16 cellular contexts compared by ENCODE assay signal in genomic region chr11:45532552-45532951, GRCh38.
DNase-seq lines count a peak whose midpoint lies in the region; ATAC-seq lines count a peak whose summit lies in the region.
"Had no signal": no experiment of that assay in that cellular context is flagged by ENCODE, and none has a peak within 500 bp of the region (broad histone marks: within the 10 kb centered on the region; RNA-seq: fewer than 3 reads in every experiment).

No MANE protein-coding gene starts in this region.

- DNase-seq in activated naive CD4-positive, alpha-beta T cell treated with anti-CD3 and anti-CD28 coated beads for 36 hours = no peak
- DNase-seq in activated naive CD4-positive, alpha-beta T cell treated with Interleukin-2 at 50 U/mL for 16 hours = no peak
- DNase-seq in stimulated activated naive CD8-positive, alpha-beta T cell treated with anti-CD3 and anti-CD28 coated beads, Interleukin-15, amount 100 ng/mL, for 72 hours = no peak
- no peak for DNase-seq in stimulated activated naive CD8-positive, alpha-beta T cell treated with anti-CD3 and anti-CD28 coated beads, Interleukin-15, Interleukin-2, amounts not matched to agents 100 U/mL and 50 U/mL, for 24 hours
- peak; percentile 58 for DNase-seq in cerebellar cortex (ENCODE audit: low spot score)
- peak in 6 of 10 donors; percentile 29 to 91 (median 41) for DNase-seq in posterior cingulate gyrus
- DNase-seq in activated T-helper 1 cell treated with anti-CD3 and anti-CD28 coated beads, Interleukin-12 subunit alpha, Interleukin-12 subunit beta, Interleukin-2, Interleukin-4 antibody, amounts not matched to agents 30 ng/mL and 10 ng/mL and 1 ng/mL, durations not matched to agents 14 hours and 24 hours and 36 hours (ENCODE audit: low spot score) = no peak
- DNase-seq in HCEC 1CT = no peak
- DNase-seq: ACHN; CD4-positive, CD25-positive, alpha-beta regulatory T cell; DMS153; DMS79 treated with DMSO at 0.1 percent for 48 hours; EL; GDM1; GM23248; IMR-90 had no signal

- no peak overlapping the region for H3K4me3 Mint-ChIP-seq in activated naive CD4-positive, alpha-beta T cell treated with anti-CD3 and anti-CD28 coated beads for 36 hours
- no peak overlapping the region for H3K4me3 Mint-ChIP-seq in stimulated activated naive CD8-positive, alpha-beta T cell treated with anti-CD3 and anti-CD28 coated beads, Interleukin-15, amount 100 ng/mL, for 72 hours
- H3K4me3 Mint-ChIP-seq in activated T-helper 1 cell treated with anti-CD3 and anti-CD28 coated beads, Interleukin-12 subunit alpha, Interleukin-12 subunit beta, Interleukin-2, Interleukin-4 antibody, amounts not matched to agents 30 ng/mL and 10 ng/mL and 1 ng/mL, durations not matched to agents 14 hours and 24 hours and 36 hours = no peak overlapping the region
- H3K4me3 Mint-ChIP-seq: CD4-positive, CD25-positive, alpha-beta regulatory T cell had no signal

- ATAC-seq in stimulated activated naive CD8-positive, alpha-beta T cell treated with anti-CD3 and anti-CD28 coated beads, Interleukin-15, amount 100 ng/mL, for 72 hours = no peak
- ATAC-seq in stimulated activated naive CD8-positive, alpha-beta T cell treated with anti-CD3 and anti-CD28 coated beads, Interleukin-15, Interleukin-2, amounts not matched to agents 100 U/mL and 50 U/mL, for 24 hours = no peak

- H3K9me3 Mint-ChIP-seq in activated naive CD4-positive, alpha-beta T cell treated with anti-CD3 and anti-CD28 coated beads for 36 hours = no peaks in the 10 kb centered on the region
- no peaks in the 10 kb centered on the region for H3K9me3 Mint-ChIP-seq in stimulated activated naive CD8-positive, alpha-beta T cell treated with anti-CD3 and anti-CD28 coated beads, Interleukin-15, amount 100 ng/mL, for 72 hours
- peaks cover 4% of the 10 kb centered on the region for H3K9me3 Mint-ChIP-seq in activated T-helper 1 cell treated with anti-CD3 and anti-CD28 coated beads, Interleukin-12 subunit alpha, Interleukin-12 subunit beta, Interleukin-2, Interleukin-4 antibody, amounts not matched to agents 30 ng/mL and 10 ng/mL and 1 ng/mL, durations not matched to agents 14 hours and 24 hours and 36 hours
- H3K9me3 Mint-ChIP-seq: CD4-positive, CD25-positive, alpha-beta regulatory T cell had no signal

- CTCF ChIA-PET in activated naive CD4-positive, alpha-beta T cell treated with anti-CD3 and anti-CD28 coated beads for 36 hours (lab: Charles Lee) = interaction anchor here (1.0 kb wide), 1 partner anchor 9 kb away, joined by 3 read pairs; no protein-coding TSS in a partner anchor

- H3K27me3 Mint-ChIP-seq in activated naive CD4-positive, alpha-beta T cell treated with anti-CD3 and anti-CD28 coated beads for 36 hours (ENCODE audit: low read depth) = peaks cover 10% of the 10 kb centered on the region
- H3K27me3 Mint-ChIP-seq in stimulated activated naive CD8-positive, alpha-beta T cell treated with anti-CD3 and anti-CD28 coated beads, Interleukin-15, amount 100 ng/mL, for 72 hours = peaks cover 40% of the 10 kb centered on the region
- peaks cover 8% of the 10 kb centered on the region for H3K27me3 Mint-ChIP-seq in activated T-helper 1 cell treated with anti-CD3 and anti-CD28 coated beads, Interleukin-12 subunit alpha, Interleukin-12 subunit beta, Interleukin-2, Interleukin-4 antibody, amounts not matched to agents 30 ng/mL and 10 ng/mL and 1 ng/mL, durations not matched to agents 14 hours and 24 hours and 36 hours (ENCODE audit: insufficient read depth)
- H3K27me3 Mint-ChIP-seq: CD4-positive, CD25-positive, alpha-beta regulatory T cell had no signal

- intact Hi-C loops in activated naive CD4-positive, alpha-beta T cell treated with anti-CD3 and anti-CD28 coated beads for 36 hours (cut with micrococcal nuclease) = no loop called here
- intact Hi-C loops in posterior cingulate gyrus (cut with DNase I) = no loop called here
- intact Hi-C loops in activated T-helper 1 cell treated with anti-CD3 and anti-CD28 coated beads, Interleukin-12 subunit alpha, Interleukin-12 subunit beta, Interleukin-2, Interleukin-4 antibody, amounts not matched to agents 30 ng/mL and 10 ng/mL and 1 ng/mL, durations not matched to agents 14 hours and 24 hours and 36 hours (cut with micrococcal nuclease) = no loop called here

- H3K4me1 Mint-ChIP-seq in activated naive CD4-positive, alpha-beta T cell treated with anti-CD3 and anti-CD28 coated beads for 36 hours (ENCODE audit: low read depth) = peaks cover 10% of the 10 kb centered on the region
- H3K4me1 Mint-ChIP-seq in stimulated activated naive CD8-positive, alpha-beta T cell treated with anti-CD3 and anti-CD28 coated beads, Interleukin-15, amount 100 ng/mL, for 72 hours = peaks cover 8% of the 10 kb centered on the region
- H3K4me1 Mint-ChIP-seq in activated T-helper 1 cell treated with anti-CD3 and anti-CD28 coated beads, Interleukin-12 subunit alpha, Interleukin-12 subunit beta, Interleukin-2, Interleukin-4 antibody, amounts not matched to agents 30 ng/mL and 10 ng/mL and 1 ng/mL, durations not matched to agents 14 hours and 24 hours and 36 hours (ENCODE audit: low read depth) = peaks cover 12% of the 10 kb centered on the region
- H3K4me1 Mint-ChIP-seq: CD4-positive, CD25-positive, alpha-beta regulatory T cell had no signal

- H3K36me3 Mint-ChIP-seq in activated naive CD4-positive, alpha-beta T cell treated with anti-CD3 and anti-CD28 coated beads for 36 hours (ENCODE audit: low read depth) = no peaks in the 10 kb centered on the region
- no peaks in the 10 kb centered on the region for H3K36me3 Mint-ChIP-seq in activated T-helper 1 cell treated with anti-CD3 and anti-CD28 coated beads, Interleukin-12 subunit alpha, Interleukin-12 subunit beta, Interleukin-2, Interleukin-4 antibody, amounts not matched to agents 30 ng/mL and 10 ng/mL and 1 ng/mL, durations not matched to agents 14 hours and 24 hours and 36 hours (ENCODE audit: low read depth)
- H3K36me3 Mint-ChIP-seq: CD4-positive, CD25-positive, alpha-beta regulatory T cell had no signal

- H3K27ac Mint-ChIP-seq in activated naive CD4-positive, alpha-beta T cell treated with anti-CD3 and anti-CD28 coated beads for 36 hours = peak overlapping the region; percentile 51
- peak overlapping the region; percentile 73 to 74 for H3K27ac Mint-ChIP-seq in stimulated activated naive CD8-positive, alpha-beta T cell treated with anti-CD3 and anti-CD28 coated beads, Interleukin-15, amount 100 ng/mL, for 72 hours
- no peak overlapping the region for H3K27ac Mint-ChIP-seq in activated T-helper 1 cell treated with anti-CD3 and anti-CD28 coated beads, Interleukin-12 subunit alpha, Interleukin-12 subunit beta, Interleukin-2, Interleukin-4 antibody, amounts not matched to agents 30 ng/mL and 10 ng/mL and 1 ng/mL, durations not matched to agents 14 hours and 24 hours and 36 hours
- H3K27ac Mint-ChIP-seq: CD4-positive, CD25-positive, alpha-beta regulatory T cell had no signal

Comparison
In these comparisons a context has a peak if more than half of its experiments do, and no peak if none do; other contexts are left out.
1. DNase-seq: peak in cerebellar cortex (single experiment) and posterior cingulate gyrus (6 of 10); none in activated naive CD4-positive, alpha-beta T cell treated with anti-CD3 and anti-CD28 coated beads for 36 hours (single experiment), activated naive CD4-positive, alpha-beta T cell treated with Interleukin-2 at 50 U/mL for 16 hours (single experiment), stimulated activated naive CD8-positive, alpha-beta T cell treated with anti-CD3 and anti-CD28 coated beads, Interleukin-15, amount 100 ng/mL, for 72 hours (0 of 2), stimulated activated naive CD8-positive, alpha-beta T cell treated with anti-CD3 and anti-CD28 coated beads, Interleukin-15, Interleukin-2, amounts not matched to agents 100 U/mL and 50 U/mL, for 24 hours (single experiment), activated T-helper 1 cell treated with anti-CD3 and anti-CD28 coated beads, Interleukin-12 subunit alpha, Interleukin-12 subunit beta, Interleukin-2, Interleukin-4 antibody, amounts not matched to agents 30 ng/mL and 10 ng/mL and 1 ng/mL, durations not matched to agents 14 hours and 24 hours and 36 hours (single experiment) and HCEC 1CT (single experiment).